8 cellular contexts compared by ENCODE assay signal in genomic region chr4:114807759-114808404, GRCh38.
DNase-seq lines count a peak whose midpoint lies in the region; ATAC-seq and TF ChIP-seq lines count a peak whose summit lies in the region.

No MANE protein-coding gene starts in this region.

- TF ChIP-seq CTCF in RWPE1 (conservative IDR thresholded peaks at IDR 0.05; ENCODE audit: low read depth) (peak; percentile 84), colonic mucosa (IDR thresholded peaks at IDR 0.05) (peak; percentile 53)

- H3K4me1 ChIP-seq in colonic mucosa: no peaks in the 10 kb centered on the region

- H3K27me3 ChIP-seq in colonic mucosa: no peaks in the 10 kb centered on the region

- POLR2A ChIA-PET in RWPE1 (lab: Yijun Ruan, JAX; ENCODE audit: low non-redundant PET): no interaction called here

- H3K9me3 ChIP-seq in colonic mucosa: no peaks in the 10 kb centered on the region

- H3K4me3 ChIP-seq in colonic mucosa: no peak overlapping the region

- intact Hi-C loops in colonic mucosa (cut with DNase I): no loop called here

- CTCF ChIA-PET in RWPE1 (lab: Yijun Ruan, JAX): interaction anchor here (0.6 to 1.4 kb wide), 11 partner anchors 11 to 1756 kb away, joined by 3 to 5 read pairs (median 3); no protein-coding TSS in a partner anchor

- peak; percentile 41 for DNase-seq in Daoy (ENCODE audit: low read depth)
- peak; percentile 41 for DNase-seq in RWPE1 (ENCODE audit: low spot score)
- peak; percentile 21 for DNase-seq in colonic mucosa
- peak; percentile 43 for DNase-seq in myocyte (ENCODE audit: low read depth)
- DNase-seq in NCI-H1105 (lab: John Stamatoyannopoulos, UW): no peak
- no peak for DNase-seq in NCI-H128 (lab: John Stamatoyannopoulos, UW; ENCODE audit: unreplicated experiment)

- no peak overlapping the region for H3K9ac ChIP-seq in colonic mucosa (ENCODE audit: low read depth in 2 of 2, low read length in 2 of 2)

- peak; percentile 98 for ATAC-seq in GM19372 (IDR thresholded peaks at IDR 0.05; ENCODE audit: low read depth, unreplicated experiment)
- ATAC-seq in HG03159 (IDR thresholded peaks at IDR 0.05; ENCODE audit: unreplicated experiment): peak; percentile 99

- H3K36me3 ChIP-seq in colonic mucosa: no peaks in the 10 kb centered on the region

- no peak overlapping the region for H3K27ac ChIP-seq in RWPE1
- H3K27ac ChIP-seq in colonic mucosa: no peak overlapping the region

Comparison
In these comparisons a context has a peak if more than half of its experiments do, and no peak if none do; other contexts are left out.
1. DNase-seq: peak in Daoy (single experiment), RWPE1 (single experiment), colonic mucosa (single experiment) and myocyte (single experiment); none in NCI-H1105 (single experiment) and NCI-H128 (single experiment).